1 cellular context compared by ENCODE assay signal in the genomic region with DNA sequence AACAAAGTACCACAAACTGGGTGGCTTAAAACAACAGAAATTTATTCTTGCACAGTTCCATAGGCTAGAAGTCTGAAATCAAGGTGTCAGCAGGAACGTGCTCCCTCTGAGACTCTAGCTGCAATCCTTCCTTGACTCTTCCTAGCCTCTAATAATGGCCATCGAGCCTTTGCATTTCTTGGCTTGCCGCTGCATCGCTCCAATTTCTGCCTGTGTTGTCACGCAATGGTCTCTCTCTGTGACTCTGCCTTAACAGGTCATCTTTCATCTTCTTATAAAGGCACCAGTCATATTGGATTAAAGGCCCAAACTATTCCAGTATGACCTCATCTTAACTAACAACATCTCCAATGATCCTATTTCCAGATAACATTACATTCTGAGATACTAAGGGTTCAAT.
TF ChIP-seq lines count a peak whose summit lies in the region.

No MANE protein-coding gene starts in this region.

TF ChIP-seq in K562, 482 proteins besides CTCF, POLR2A, EP300 and RAD21 (continued from another document):
- TF ChIP-seq, protein P1, sequence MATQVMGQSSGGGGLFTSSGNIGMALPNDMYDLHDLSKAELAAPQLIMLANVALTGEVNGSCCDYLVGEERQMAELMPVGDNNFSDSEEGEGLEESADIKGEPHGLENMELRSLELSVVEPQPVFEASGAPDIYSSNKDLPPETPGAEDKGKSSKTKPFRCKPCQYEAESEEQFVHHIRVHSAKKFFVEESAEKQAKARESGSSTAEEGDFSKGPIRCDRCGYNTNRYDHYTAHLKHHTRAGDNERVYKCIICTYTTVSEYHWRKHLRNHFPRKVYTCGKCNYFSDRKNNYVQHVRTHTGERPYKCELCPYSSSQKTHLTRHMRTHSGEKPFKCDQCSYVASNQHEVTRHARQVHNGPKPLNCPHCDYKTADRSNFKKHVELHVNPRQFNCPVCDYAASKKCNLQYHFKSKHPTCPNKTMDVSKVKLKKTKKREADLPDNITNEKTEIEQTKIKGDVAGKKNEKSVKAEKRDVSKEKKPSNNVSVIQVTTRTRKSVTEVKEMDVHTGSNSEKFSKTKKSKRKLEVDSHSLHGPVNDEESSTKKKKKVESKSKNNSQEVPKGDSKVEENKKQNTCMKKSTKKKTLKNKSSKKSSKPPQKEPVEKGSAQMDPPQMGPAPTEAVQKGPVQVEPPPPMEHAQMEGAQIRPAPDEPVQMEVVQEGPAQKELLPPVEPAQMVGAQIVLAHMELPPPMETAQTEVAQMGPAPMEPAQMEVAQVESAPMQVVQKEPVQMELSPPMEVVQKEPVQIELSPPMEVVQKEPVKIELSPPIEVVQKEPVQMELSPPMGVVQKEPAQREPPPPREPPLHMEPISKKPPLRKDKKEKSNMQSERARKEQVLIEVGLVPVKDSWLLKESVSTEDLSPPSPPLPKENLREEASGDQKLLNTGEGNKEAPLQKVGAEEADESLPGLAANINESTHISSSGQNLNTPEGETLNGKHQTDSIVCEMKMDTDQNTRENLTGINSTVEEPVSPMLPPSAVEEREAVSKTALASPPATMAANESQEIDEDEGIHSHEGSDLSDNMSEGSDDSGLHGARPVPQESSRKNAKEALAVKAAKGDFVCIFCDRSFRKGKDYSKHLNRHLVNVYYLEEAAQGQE (CRISPR knock-in tag; IDR thresholded peaks at IDR 0.05; ENCODE audit: low read depth) = no peak
- TF ChIP-seq, protein P2, sequence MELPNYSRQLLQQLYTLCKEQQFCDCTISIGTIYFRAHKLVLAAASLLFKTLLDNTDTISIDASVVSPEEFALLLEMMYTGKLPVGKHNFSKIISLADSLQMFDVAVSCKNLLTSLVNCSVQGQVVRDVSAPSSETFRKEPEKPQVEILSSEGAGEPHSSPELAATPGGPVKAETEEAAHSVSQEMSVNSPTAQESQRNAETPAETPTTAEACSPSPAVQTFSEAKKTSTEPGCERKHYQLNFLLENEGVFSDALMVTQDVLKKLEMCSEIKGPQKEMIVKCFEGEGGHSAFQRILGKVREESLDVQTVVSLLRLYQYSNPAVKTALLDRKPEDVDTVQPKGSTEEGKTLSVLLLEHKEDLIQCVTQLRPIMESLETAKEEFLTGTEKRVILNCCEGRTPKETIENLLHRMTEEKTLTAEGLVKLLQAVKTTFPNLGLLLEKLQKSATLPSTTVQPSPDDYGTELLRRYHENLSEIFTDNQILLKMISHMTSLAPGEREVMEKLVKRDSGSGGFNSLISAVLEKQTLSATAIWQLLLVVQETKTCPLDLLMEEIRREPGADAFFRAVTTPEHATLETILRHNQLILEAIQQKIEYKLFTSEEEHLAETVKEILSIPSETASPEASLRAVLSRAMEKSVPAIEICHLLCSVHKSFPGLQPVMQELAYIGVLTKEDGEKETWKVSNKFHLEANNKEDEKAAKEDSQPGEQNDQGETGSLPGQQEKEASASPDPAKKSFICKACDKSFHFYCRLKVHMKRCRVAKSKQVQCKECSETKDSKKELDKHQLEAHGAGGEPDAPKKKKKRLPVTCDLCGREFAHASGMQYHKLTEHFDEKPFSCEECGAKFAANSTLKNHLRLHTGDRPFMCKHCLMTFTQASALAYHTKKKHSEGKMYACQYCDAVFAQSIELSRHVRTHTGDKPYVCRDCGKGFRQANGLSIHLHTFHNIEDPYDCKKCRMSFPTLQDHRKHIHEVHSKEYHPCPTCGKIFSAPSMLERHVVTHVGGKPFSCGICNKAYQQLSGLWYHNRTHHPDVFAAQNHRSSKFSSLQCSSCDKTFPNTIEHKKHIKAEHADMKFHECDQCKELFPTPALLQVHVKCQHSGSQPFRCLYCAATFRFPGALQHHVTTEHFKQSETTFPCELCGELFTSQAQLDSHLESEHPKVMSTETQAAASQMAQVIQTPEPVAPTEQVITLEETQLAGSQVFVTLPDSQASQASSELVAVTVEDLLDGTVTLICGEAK (IDR thresholded peaks at IDR 0.05) = no peak
- TF ChIP-seq, protein P2 (CRISPR knock-in tag; IDR thresholded peaks at IDR 0.05) = 0 out of 2 replicates have a peak, but pooled peaks have one; percentile 19
- TF ChIP-seq MLX (CRISPR knock-in tag; conservative IDR thresholded peaks at IDR 0.05) (no peak), NR1H2 (CRISPR knock-in tag; IDR thresholded peaks at IDR 0.05) (no peak)
- TF ChIP-seq, protein P3, sequence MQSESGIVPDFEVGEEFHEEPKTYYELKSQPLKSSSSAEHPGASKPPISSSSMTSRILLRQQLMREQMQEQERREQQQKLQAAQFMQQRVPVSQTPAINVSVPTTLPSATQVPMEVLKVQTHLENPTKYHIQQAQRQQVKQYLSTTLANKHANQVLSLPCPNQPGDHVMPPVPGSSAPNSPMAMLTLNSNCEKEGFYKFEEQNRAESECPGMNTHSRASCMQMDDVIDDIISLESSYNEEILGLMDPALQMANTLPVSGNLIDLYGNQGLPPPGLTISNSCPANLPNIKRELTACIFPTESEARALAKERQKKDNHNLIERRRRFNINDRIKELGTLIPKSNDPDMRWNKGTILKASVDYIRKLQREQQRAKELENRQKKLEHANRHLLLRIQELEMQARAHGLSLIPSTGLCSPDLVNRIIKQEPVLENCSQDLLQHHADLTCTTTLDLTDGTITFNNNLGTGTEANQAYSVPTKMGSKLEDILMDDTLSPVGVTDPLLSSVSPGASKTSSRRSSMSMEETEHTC (IDR thresholded peaks at IDR 0.05) = no peak
- TF ChIP-seq, protein P4, sequence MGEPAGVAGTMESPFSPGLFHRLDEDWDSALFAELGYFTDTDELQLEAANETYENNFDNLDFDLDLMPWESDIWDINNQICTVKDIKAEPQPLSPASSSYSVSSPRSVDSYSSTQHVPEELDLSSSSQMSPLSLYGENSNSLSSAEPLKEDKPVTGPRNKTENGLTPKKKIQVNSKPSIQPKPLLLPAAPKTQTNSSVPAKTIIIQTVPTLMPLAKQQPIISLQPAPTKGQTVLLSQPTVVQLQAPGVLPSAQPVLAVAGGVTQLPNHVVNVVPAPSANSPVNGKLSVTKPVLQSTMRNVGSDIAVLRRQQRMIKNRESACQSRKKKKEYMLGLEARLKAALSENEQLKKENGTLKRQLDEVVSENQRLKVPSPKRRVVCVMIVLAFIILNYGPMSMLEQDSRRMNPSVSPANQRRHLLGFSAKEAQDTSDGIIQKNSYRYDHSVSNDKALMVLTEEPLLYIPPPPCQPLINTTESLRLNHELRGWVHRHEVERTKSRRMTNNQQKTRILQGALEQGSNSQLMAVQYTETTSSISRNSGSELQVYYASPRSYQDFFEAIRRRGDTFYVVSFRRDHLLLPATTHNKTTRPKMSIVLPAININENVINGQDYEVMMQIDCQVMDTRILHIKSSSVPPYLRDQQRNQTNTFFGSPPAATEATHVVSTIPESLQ (CRISPR knock-in tag; IDR thresholded peaks at IDR 0.05) = 0 out of 2 replicates have a peak, but pooled peaks have one; percentile 10
TF ChIP-seq in K562: peak in this region for 2.
